Comparison of ENCODE assay signal across 10 cellular contexts in the genomic region with DNA sequence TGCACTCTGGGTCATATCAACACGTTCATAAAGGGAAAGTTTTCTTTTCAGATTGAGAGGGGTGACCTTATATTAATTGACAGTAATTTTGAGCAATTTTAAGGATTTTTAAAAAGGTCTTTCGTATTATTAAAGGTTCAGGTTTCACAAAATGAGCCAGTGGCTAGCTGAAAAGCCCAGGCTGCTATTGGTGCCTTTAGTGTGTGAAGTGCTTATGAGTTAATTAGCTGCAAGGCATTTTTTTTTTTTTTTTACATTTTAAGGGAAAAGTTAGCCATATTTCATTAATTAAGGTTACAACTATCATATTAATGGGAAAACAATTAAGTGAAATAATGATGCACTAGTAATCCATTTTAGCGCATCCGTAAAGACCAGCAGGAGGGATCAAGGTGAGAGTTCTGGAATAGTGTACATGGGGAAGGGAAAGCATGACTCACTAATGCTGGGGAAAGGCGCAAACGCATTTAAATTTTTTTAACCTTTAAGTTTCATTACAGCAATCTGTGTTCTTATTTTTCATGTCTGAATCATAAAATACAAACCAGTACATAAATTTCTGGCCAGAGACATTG.
DNase-seq lines count a peak whose midpoint lies in the region; ATAC-seq, FAIRE-seq and TF ChIP-seq lines count a peak whose summit lies in the region.
"Had no signal": no experiment of that assay in that cellular context is flagged by ENCODE, and none has a peak within 500 bp of the region (broad histone marks: within the 10 kb centered on the region; RNA-seq: fewer than 3 reads in every experiment).

No MANE protein-coding gene starts in this region.

- H3K4me2 ChIP-seq in mammary epithelial cell (ENCODE audit: insufficient read depth, low read depth, low read length), result peak overlapping the region; percentile 59

- TF ChIP-seq CTCF in mammary epithelial cell (conservative IDR thresholded peaks at IDR 0.05 in 1 of 2, IDR thresholded peaks at IDR 0.05 in 1 of 2; ENCODE audit: extremely low read depth in 1 of 2, insufficient read depth in 1 of 2, low read depth in 1 of 2, low read length in 2 of 2) (no peak), MCF 10A (IDR thresholded peaks at IDR 0.05; ENCODE audit: unreplicated experiment) (no peak), bronchial epithelial cell (IDR thresholded peaks at IDR 0.05; ENCODE audit: insufficient read depth, low read length, severe bottlenecking) (no peak), transverse colon (IDR thresholded peaks at IDR 0.05) (no peak)
- TF ChIP-seq CTCF in CD4-positive, alpha-beta T cell (IDR thresholded peaks at IDR 0.05), result no peak

- intact Hi-C loops in mammary epithelial cell (cut with micrococcal nuclease), result no loop called here
- intact Hi-C loops in MCF 10A (cut with micrococcal nuclease), result no loop called here
- intact Hi-C loops in transverse colon (cut with DNase I; ENCODE audit: low total_unique reads), result no loop called here
- intact Hi-C loops in CD4-positive, alpha-beta T cell (cut with DNase I, micrococcal nuclease), result no loop called here

- H3K4me1 ChIP-seq in mammary epithelial cell (ENCODE audit: insufficient read depth, low read length) (peaks cover 12% of the 10 kb centered on the region), transverse colon (peaks cover 0 to 7% (median 0%) of the 10 kb centered on the region in 4 donors)

- no peaks in the 10 kb centered on the region for H4K20me1 ChIP-seq in mammary epithelial cell (ENCODE audit: insufficient read depth, low read length)

- no peaks in the 10 kb centered on the region for H3K79me2 ChIP-seq in mammary epithelial cell (ENCODE audit: insufficient read depth, low read length)

- H3K27ac Mint-ChIP-seq in MCF 10A (ENCODE audit: low read depth, unreplicated experiment), result no peak overlapping the region
- no peak overlapping the region for H3K27ac Mint-ChIP-seq in CD4-positive, alpha-beta T cell

- peaks cover 1% of the 10 kb centered on the region for H3K36me3 ChIP-seq in mammary epithelial cell (ENCODE audit: insufficient read depth, low read length)
- H3K36me3 ChIP-seq in bronchial epithelial cell (ENCODE audit: control insufficient read depth, insufficient read depth, low read length), result no peaks in the 10 kb centered on the region
- no peaks in the 10 kb centered on the region for H3K36me3 ChIP-seq in transverse colon

- H3K27me3 Mint-ChIP-seq in MCF 10A (ENCODE audit: insufficient read depth, unreplicated experiment), result no peaks in the 10 kb centered on the region
- H3K27me3 Mint-ChIP-seq in CD4-positive, alpha-beta T cell, result no peaks in the 10 kb centered on the region

- dilution Hi-C loops in mammary epithelial cell (cut with HindIII; ENCODE audit: low sequenced_read_pairs), result no loop called here

- H3K27me3 ChIP-seq in mammary epithelial cell (ENCODE audit: insufficient read depth, low read length) (no peaks in the 10 kb centered on the region), bronchial epithelial cell (ENCODE audit: control insufficient read depth, insufficient read depth, low read length) (no peaks in the 10 kb centered on the region), transverse colon (no peaks in the 10 kb centered on the region)
- no peaks in the 10 kb centered on the region for H3K27me3 ChIP-seq in CD4-positive, alpha-beta T cell (ENCODE audit: control insufficient read depth, insufficient read depth, low read length)

- H3K36me3 Mint-ChIP-seq in MCF 10A (ENCODE audit: insufficient read depth, unreplicated experiment), result no peaks in the 10 kb centered on the region
- H3K36me3 Mint-ChIP-seq in CD4-positive, alpha-beta T cell (ENCODE audit: low read depth), result no peaks in the 10 kb centered on the region

- BruUV-seq in mammary epithelial cell (replicated peaks; lab: Mats Ljungman, UMichigan) (no TSS peak), MCF 10A (replicated peaks; lab: Mats Ljungman, UMichigan) (no TSS peak)

- in situ Hi-C loops in mammary epithelial cell (cut with MboI; ENCODE audit: low sequenced_read_pairs in 2 of 2) (no loop called here), transverse colon (cut with MboI; ENCODE audit: low pct_ligation_motif_present in 1 of 4, low pct_unique_long_range_greater_than_20kb in 1 of 4, low sequenced_read_pairs in 3 of 4) (no loop called here)

- ATAC-seq in HG03097 (IDR thresholded peaks at IDR 0.05; ENCODE audit: low FRiP score, unreplicated experiment), result peak; percentile 15
- ATAC-seq in CD4-positive, alpha-beta T cell (ENCODE audit: poor library complexity), result no peak

- H3K9me3 Mint-ChIP-seq in MCF 10A (ENCODE audit: unreplicated experiment), result no peaks in the 10 kb centered on the region
- H3K9me3 Mint-ChIP-seq in CD4-positive, alpha-beta T cell, result no peaks in the 10 kb centered on the region

- WGBS in mammary epithelial cell (ENCODE audit: low coverage, missing lambda C conversion rate), result 86% methylated on average over 6 of the region's 6 CpGs
- 65 to 76% methylated on average over 6 of the region's 6 CpGs for WGBS in transverse colon (ENCODE audit: low coverage in 1 of 2), 2 donors

- CTCF ChIA-PET in mammary epithelial cell (lab: Charles Lee; ENCODE audit: low non-redundant PET), result no interaction called here
- CTCF ChIA-PET in MCF 10A (lab: Yijun Ruan, JAX), result interaction anchor here (0.5 to 0.6 kb wide), 2 partner anchors 10 to 70 kb away, joined by 3 read pairs; no protein-coding TSS in a partner anchor
- CTCF ChIA-PET in CD4-positive, alpha-beta T cell (lab: Charles Lee), result no interaction called here

- no peak overlapping the region for H3K27ac ChIP-seq in mammary epithelial cell (ENCODE audit: insufficient read depth, low read depth, low read length)
- H3K27ac ChIP-seq in transverse colon, result peak overlapping the region in 3 of 4 donors; percentile 19 to 50 (median 42)
- H3K27ac ChIP-seq in CD4-positive, alpha-beta T cell (ENCODE audit: low read depth, low read length), result no peak overlapping the region

- DNase-seq in mammary epithelial cell, result peak; percentile 10
- DNase-seq in MCF 10A (ENCODE audit: unreplicated experiment), result no peak
- DNase-seq in bronchial epithelial cell (ENCODE audit: low read depth), result peak; percentile 8
- no peak for DNase-seq in transverse colon
- DNase-seq in SHP77 treated with DMSO at 0.1 percent for 48 hours (lab: John Stamatoyannopoulos, UW), result no peak
- no peak for DNase-seq in hippocampal formation (lab: John Stamatoyannopoulos, UW)
- no peak for DNase-seq in CD4-positive, alpha-beta T cell
- DNase-seq: activated effector memory CD4-positive, alpha-beta T cell treated with Interleukin-2 at 50 U/mL for 16 hours; small intestine had no signal

- H3K9ac ChIP-seq in mammary epithelial cell (ENCODE audit: insufficient read depth, low read length), result no peak overlapping the region

- no peak for TF ChIP-seq POLR2A in transverse colon (IDR thresholded peaks at IDR 0.05)

- POLR2A ChIA-PET in MCF 10A (lab: Yijun Ruan, JAX), result interaction anchor here (0.7 to 2.0 kb wide), 2 partner anchors 9 to 1728 kb away, joined by 4 to 9 read pairs; no protein-coding TSS in a partner anchor
- POLR2A ChIA-PET in CD4-positive, alpha-beta T cell (lab: Charles Lee), result interaction anchor here (0.6 kb wide), 1 partner anchor 869 kb away, joined by 3 read pairs; no protein-coding TSS in a partner anchor

- H2AFZ ChIP-seq in mammary epithelial cell (ENCODE audit: low read depth, low read length), result no peak overlapping the region

- peaks cover 15% of the 10 kb centered on the region for H3K4me1 Mint-ChIP-seq in MCF 10A (ENCODE audit: insufficient read depth, unreplicated experiment)
- peaks cover 11% of the 10 kb centered on the region for H3K4me1 Mint-ChIP-seq in CD4-positive, alpha-beta T cell (ENCODE audit: low read depth)

- H3K4me3 ChIP-seq in mammary epithelial cell (replicated peaks in 1 of 3; ENCODE audit: insufficient read depth in 1 of 3, low read depth in 2 of 3, low read length in 3 of 3) (no peak overlapping the region), bronchial epithelial cell (ENCODE audit: low read depth, low read length) (no peak overlapping the region), transverse colon (no peak overlapping the region)

- H3K9me3 ChIP-seq in mammary epithelial cell (replicated peaks; ENCODE audit: insufficient read depth, low read length), result no peaks in the 10 kb centered on the region
- no peaks in the 10 kb centered on the region for H3K9me3 ChIP-seq in transverse colon
- no peaks in the 10 kb centered on the region for H3K9me3 ChIP-seq in CD4-positive, alpha-beta T cell (ENCODE audit: control insufficient read depth, low read length)

- TF ChIP-seq EP300 in transverse colon (IDR thresholded peaks at IDR 0.05; ENCODE audit: low read depth), result no peak

- no peak for FAIRE-seq in bronchial epithelial cell (lab: Jason Lieb, UNC)
- FAIRE-seq: small intestine had no signal

- no peak overlapping the region for H3K4me3 Mint-ChIP-seq in MCF 10A (ENCODE audit: unreplicated experiment)
- no peak overlapping the region for H3K4me3 Mint-ChIP-seq in CD4-positive, alpha-beta T cell

Comparison
In these comparisons a context has a peak if more than half of its experiments do, and no peak if none do; other contexts are left out.
1. DNase-seq: peak in mammary epithelial cell (single experiment) and bronchial epithelial cell (single experiment); none in MCF 10A (single experiment), transverse colon (single experiment), SHP77 treated with DMSO at 0.1 percent for 48 hours (single experiment), hippocampal formation (0 of 2) and CD4-positive, alpha-beta T cell (0 of 10).
2. H3K27ac ChIP-seq: peak in transverse colon (3 of 4); none in mammary epithelial cell (single experiment) and CD4-positive, alpha-beta T cell (single experiment).